Comparison of ENCODE assay signal across 8 cellular contexts in the genomic region with DNA sequence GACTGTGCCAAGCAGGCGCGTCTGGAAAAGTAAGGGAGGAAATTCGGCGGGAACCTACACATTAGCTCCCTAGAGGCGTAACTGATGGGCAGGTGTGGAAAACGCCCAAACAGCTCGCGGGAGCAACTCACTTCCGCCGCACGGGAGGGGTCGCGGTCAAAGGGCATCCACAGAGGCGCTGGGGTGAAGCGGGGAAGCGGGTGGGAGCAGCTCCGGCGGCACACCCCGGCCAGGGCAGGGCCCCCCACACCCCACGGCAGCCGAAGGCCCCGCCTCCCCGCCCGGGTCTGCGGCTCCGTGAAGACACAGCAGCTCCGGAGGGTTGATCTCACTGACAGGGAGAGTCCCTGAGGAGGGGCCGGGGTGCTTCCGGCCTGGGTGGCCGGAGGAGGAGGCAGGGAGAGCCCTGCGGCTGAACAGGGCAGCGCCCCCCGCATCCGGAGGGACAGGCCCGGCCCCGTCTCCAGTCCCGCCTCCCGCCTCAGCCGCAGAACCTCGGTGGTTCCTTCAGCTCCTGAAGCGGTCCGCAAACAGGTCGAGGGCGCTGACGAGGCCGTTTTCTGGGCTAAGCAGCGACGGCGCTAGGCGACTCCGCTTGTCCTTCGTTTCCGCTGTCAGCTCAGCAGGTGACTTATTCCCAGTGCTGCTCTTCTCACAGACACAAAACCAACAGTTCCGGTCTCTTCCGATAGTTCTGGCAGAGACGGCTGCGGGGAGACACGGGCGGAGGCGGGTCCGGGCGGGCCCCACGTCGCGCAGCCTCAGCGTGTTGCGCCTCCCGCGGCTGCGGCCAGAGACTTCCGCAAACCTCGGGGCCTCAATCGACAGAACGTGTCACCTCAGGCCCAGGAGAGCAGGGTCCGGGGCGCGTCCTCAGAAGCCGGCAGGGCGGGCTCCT.
DNase-seq lines count a peak whose midpoint lies in the region; ATAC-seq, FAIRE-seq and TF ChIP-seq lines count a peak whose summit lies in the region.

No MANE protein-coding gene starts in this region.

- no peak overlapping the region for H3K27ac ChIP-seq in left ventricle myocardium inferior (replicated peaks)

- no peak for TF ChIP-seq POLR2A in GM12891 (IDR thresholded peaks at IDR 0.05; ENCODE audit: low read depth, low read length)

- peaks cover 70% of the 10 kb centered on the region for H3K27me3 ChIP-seq in left ventricle myocardium inferior (ENCODE audit: low read depth)

- intact Hi-C loops in left ventricle myocardium inferior (cut with micrococcal nuclease) = no loop called here

- peak overlapping the region; percentile 69 for H3K4me3 ChIP-seq in left ventricle myocardium inferior

- ATAC-seq in HG03558 (IDR thresholded peaks at IDR 0.05; ENCODE audit: extremely low read depth, unreplicated experiment) = peak; percentile 69

- no peaks in the 10 kb centered on the region for H3K36me3 ChIP-seq in left ventricle myocardium inferior

- no peak for FAIRE-seq in GM12891 (lab: Jason Lieb, UNC)

- H3K4me1 ChIP-seq in left ventricle myocardium inferior = peaks cover 19% of the 10 kb centered on the region

- DNase-seq in GM12891 (ENCODE audit: insufficient read length, low spot score) (peak; percentile 41), activated T-cell treated with anti-CD3 and anti-CD28 coated beads for 48 hours (ENCODE audit: low read depth) (peak; percentile 46), left ventricle myocardium inferior (peak; percentile 40), NCI-H446 (lab: John Stamatoyannopoulos, UW) (no peak), HCEC 1CT (no peak), cortex of kidney (lab: John Stamatoyannopoulos, UW) (no peak)
- peak; percentile 53 for DNase-seq in stimulated activated CD4-positive, alpha-beta T cell treated with anti-CD3 and anti-CD28 coated beads, Interleukin-1b, Interleukin-23, amount 100 ng/mL, for 48 hours

- TF ChIP-seq CTCF in left ventricle myocardium inferior (IDR thresholded peaks at IDR 0.05; ENCODE audit: borderline replicate concordance) = peak; percentile 10

- H3K9me3 ChIP-seq in left ventricle myocardium inferior (replicated peaks) = no peaks in the 10 kb centered on the region

TF ChIP-seq in GM12891, 5 proteins besides CTCF, POLR2A, EP300 and RAD21:
- no peak for TF ChIP-seq POLR2AphosphoS5 (IDR thresholded peaks at IDR 0.05; ENCODE audit: low read depth, low read length)
- TF ChIP-seq POU2F2 (IDR thresholded peaks at IDR 0.05; ENCODE audit: low read depth, low read length) = no peak
- no peak for TF ChIP-seq SPI1 (IDR thresholded peaks at IDR 0.05; ENCODE audit: low read depth, low read length)
- TF ChIP-seq PAX5 (IDR thresholded peaks at IDR 0.05; ENCODE audit: insufficient read depth, low read length, severe bottlenecking) = no peak

Comparison
In these comparisons a context has a peak if more than half of its experiments do, and no peak if none do; other contexts are left out.
1. DNase-seq: peak in GM12891 (single experiment), activated T-cell treated with anti-CD3 and anti-CD28 coated beads for 48 hours (single experiment), left ventricle myocardium inferior (single experiment) and stimulated activated CD4-positive, alpha-beta T cell treated with anti-CD3 and anti-CD28 coated beads, Interleukin-1b, Interleukin-23, amount 100 ng/mL, for 48 hours (single experiment); none in NCI-H446 (0 of 2), HCEC 1CT (single experiment) and cortex of kidney (single experiment).